Comparison of ENCODE assay signal across 1 cellular context in the genomic region with DNA sequence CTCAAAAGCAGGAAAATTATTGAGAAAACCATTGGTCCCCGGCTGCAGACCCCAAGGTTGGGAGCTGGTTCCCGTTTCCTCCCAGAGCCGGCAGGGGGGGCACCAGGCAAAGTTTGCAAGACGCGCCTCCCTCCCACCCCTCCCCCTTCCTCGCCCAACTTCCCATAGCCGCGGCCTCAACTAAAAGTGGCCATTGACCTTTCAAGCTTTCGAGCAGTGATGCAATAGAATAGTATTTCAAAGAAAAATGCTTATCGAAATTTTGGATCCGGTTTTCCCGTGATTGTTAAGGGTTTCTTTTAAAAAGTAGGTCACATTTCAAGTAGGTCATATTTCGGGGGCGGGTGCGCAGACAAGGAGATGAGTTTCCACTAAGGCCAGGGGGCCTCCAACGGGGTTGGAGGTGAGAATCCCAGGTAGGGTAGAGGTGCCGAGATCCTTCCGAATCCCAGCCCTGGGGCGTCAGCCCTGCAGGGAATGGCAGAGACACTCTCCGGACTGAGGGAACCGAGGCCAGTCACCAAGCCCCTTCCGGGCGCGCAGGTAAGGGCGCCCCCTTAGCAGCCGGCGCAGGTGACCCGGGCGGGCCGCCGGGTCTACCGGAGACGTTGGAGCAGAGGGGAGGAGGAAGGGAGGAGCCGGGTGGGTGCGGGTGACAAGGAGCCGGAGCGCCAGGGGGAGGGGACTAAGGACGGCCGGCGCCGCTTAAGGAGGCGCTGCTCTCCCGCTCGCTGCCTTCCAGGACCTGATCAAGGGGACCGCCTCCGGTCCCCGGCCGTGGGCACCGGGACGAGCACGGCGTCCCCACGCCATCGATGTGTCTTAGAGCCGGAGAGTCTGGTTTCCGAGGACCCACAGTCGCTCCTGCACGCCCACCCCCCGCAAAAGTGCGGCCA.
TF ChIP-seq lines count a peak whose summit lies in the region.

No MANE protein-coding gene starts in this region.

TF ChIP-seq in K562, 482 proteins besides CTCF, POLR2A, EP300 and RAD21 (continued from another document):
- TF ChIP-seq CGGBP1 (CRISPR knock-in tag; IDR thresholded peaks at IDR 0.05) (no peak), ZBTB7A (IDR thresholded peaks at IDR 0.05; ENCODE audit: borderline replicate concordance, control insufficient read depth, low read depth, low read length) (peak; percentile 95; the same call in 1 of the 2 replicates), CEBPZ (IDR thresholded peaks at IDR 0.05; ENCODE audit: borderline replicate concordance, low read depth, low read length) (no peak), ZNF253 (CRISPR knock-in tag; conservative IDR thresholded peaks at IDR 0.05) (no peak), PBX2 (CRISPR knock-in tag; IDR thresholded peaks at IDR 0.05; ENCODE audit: low read depth) (no peak), PBX2 (tag; conservative IDR thresholded peaks at IDR 0.05; ENCODE audit: low read depth) (no peak), ZNF764 (CRISPR knock-in tag; IDR thresholded peaks at IDR 0.05; ENCODE audit: low read depth) (no peak), NUFIP1 (IDR thresholded peaks at IDR 0.05; ENCODE audit: partially characterized antibody) (no peak), ZNF212 (CRISPR knock-in tag; IDR thresholded peaks at IDR 0.05) (no peak)
- TF ChIP-seq, protein P1, sequence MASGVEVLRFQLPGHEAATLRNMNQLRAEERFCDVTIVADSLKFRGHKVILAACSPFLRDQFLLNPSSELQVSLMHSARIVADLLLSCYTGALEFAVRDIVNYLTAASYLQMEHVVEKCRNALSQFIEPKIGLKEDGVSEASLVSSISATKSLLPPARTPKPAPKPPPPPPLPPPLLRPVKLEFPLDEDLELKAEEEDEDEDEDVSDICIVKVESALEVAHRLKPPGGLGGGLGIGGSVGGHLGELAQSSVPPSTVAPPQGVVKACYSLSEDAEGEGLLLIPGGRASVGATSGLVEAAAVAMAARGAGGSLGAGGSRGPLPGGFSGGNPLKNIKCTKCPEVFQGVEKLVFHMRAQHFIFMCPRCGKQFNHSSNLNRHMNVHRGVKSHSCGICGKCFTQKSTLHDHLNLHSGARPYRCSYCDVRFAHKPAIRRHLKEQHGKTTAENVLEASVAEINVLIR (CRISPR knock-in tag; IDR thresholded peaks at IDR 0.05) = no peak
TF ChIP-seq in K562: peak in this region for 125.
